12 cellular contexts compared by ENCODE assay signal in the genomic region with DNA sequence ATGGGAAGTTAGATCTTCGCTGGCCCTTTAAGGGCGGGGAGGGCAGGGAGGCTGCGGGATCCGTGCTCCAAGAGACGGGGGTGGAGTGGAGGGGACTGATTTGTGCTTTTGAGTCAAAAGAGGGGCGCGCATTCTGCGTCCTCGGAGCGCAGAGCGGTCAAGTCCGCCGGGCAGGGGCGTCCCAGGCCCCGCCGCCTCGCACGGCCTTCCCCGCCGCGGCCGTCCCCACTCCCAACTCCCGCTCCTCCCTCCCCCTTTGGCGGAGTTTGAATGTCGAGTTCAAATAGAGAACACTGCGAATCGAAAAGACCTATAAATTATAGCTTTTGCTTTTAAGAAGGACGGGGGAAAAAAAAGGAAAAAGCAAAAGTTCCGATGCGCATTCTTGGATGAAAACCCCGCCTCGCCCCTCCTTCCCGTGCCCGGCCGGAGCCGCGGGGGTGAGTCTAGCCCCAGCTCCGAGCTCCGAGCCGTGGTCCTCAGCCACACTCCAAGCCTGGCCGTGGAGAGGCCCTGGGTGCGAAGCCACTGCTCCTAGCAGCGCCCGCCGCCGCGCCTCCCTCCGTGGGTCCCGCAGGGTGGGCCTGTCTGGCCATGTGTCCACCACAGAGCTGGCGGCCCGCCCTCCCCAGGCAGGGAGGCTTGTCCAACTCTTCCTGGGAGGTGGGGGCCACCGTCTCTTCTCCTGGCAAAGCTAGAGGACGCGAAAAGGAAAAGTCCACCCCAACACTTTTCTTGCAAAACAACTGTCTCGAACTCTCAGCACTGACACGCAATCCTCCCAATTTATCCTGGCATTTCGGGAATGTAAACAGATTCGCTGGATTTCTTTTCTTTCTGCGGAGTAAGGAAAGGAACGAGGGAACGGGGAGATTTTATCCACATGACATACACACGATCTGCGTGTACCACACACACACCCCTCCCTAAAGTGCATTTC. TPM values are rescaled to one million over a fixed set of nuclear protein-coding genes. Genes with fewer than 3 reads are reported as not detected.
A peak's percentile ranks its signal among the peaks of the same experiment; 100 is the strongest.
DNase-seq lines count a peak whose midpoint lies in the region; ATAC-seq and TF ChIP-seq lines count a peak whose summit lies in the region.
"Had no signal": no experiment of that assay in that cellular context is flagged by ENCODE, and none has a peak within 500 bp of the region (broad histone marks: within the 10 kb centered on the region; RNA-seq: fewer than 3 reads in every experiment).

No MANE protein-coding gene starts in this region.

- DNase-seq in AG04450 (ENCODE audit: low read depth, low spot score), result peak; percentile 81
- peak; percentile 79 for DNase-seq in endodermal cell
- peak; percentile 56 for DNase-seq in nephron progenitor cell
- DNase-seq: DMS79 treated with DMSO at 0.1 percent for 48 hours had no signal

- peak overlapping the region; percentile 22 for H3K4me3 Mint-ChIP-seq in endodermal cell
- H3K4me3 Mint-ChIP-seq in nephron progenitor cell, result peak overlapping the region; percentile 72
- H3K4me3 Mint-ChIP-seq: T-helper 1 cell treated with Interleukin-12 subunit alpha and Interleukin-12 subunit beta and Interleukin-4 antibody, amounts not matched to agents 30 μg/mL and 1 μg/mL, for 36 hours had no signal

- peaks cover 44% of the 10 kb centered on the region for H3K27me3 ChIP-seq in AG04450 (ENCODE audit: control insufficient read depth, insufficient read depth, low read length)
- H3K27me3 ChIP-seq in HUES64 (ENCODE audit: insufficient read depth, low read length), result peaks cover 92% of the 10 kb centered on the region
- peaks cover 90% of the 10 kb centered on the region for H3K27me3 ChIP-seq in endodermal cell (ENCODE audit: control insufficient read depth, insufficient read depth, low read length, poor library complexity, severe bottlenecking)

- no peak overlapping the region for H3K9ac ChIP-seq in HUES64 (ENCODE audit: low read depth, low read length)
- H3K9ac ChIP-seq in endodermal cell (ENCODE audit: extremely low read depth, low read length, poor library complexity, severe bottlenecking), result no peak overlapping the region

- H3K27ac ChIP-seq in AG04450 (ENCODE audit: low read depth, low read length) (peak overlapping the region; percentile 98), HUES64 (ENCODE audit: low read depth, low read length) (no peak overlapping the region), endodermal cell (ENCODE audit: low read depth, low read length) (no peak overlapping the region)

- ATAC-seq in GM21619 (IDR thresholded peaks at IDR 0.05; ENCODE audit: unreplicated experiment), result no peak
- no peak for ATAC-seq in HG03520 (IDR thresholded peaks at IDR 0.05; ENCODE audit: unreplicated experiment)
- ATAC-seq in HG02798 (IDR thresholded peaks at IDR 0.05; ENCODE audit: poor library complexity, unreplicated experiment), result no peak
- ATAC-seq in HG02973 (IDR thresholded peaks at IDR 0.05; ENCODE audit: unreplicated experiment), result no peak
- ATAC-seq: activated naive CD4-positive, alpha-beta T cell treated with anti-CD3 and anti-CD28 coated beads, Interleukin-2, amount 50 U/mL, for 72 hours had no signal

- H3K9me3 ChIP-seq in AG04450 (ENCODE audit: control insufficient read depth, insufficient read depth, low read length), result peaks cover 10% of the 10 kb centered on the region; the same call in 1 of the 2 replicates
- no peaks in the 10 kb centered on the region for H3K9me3 ChIP-seq in HUES64 (ENCODE audit: insufficient read depth, low read depth, low read length)
- no peaks in the 10 kb centered on the region for H3K9me3 ChIP-seq in endodermal cell (ENCODE audit: control insufficient read depth, low read length)

- H3K36me3 Mint-ChIP-seq in endodermal cell (ENCODE audit: low read depth) (no peaks in the 10 kb centered on the region), nephron progenitor cell (ENCODE audit: low read depth) (no peaks in the 10 kb centered on the region)
- H3K36me3 Mint-ChIP-seq: activated naive CD4-positive, alpha-beta T cell treated with anti-CD3 and anti-CD28 coated beads, Interleukin-2, amount 50 U/mL, for 72 hours had no signal

- H3K4me3 ChIP-seq in AG04450 (ENCODE audit: low read depth, low read length) (peak overlapping the region; percentile 59), HUES64 (ENCODE audit: low read length) (peak overlapping the region; percentile 19), endodermal cell (ENCODE audit: low read length) (peak overlapping the region; percentile 72)
- H3K4me3 ChIP-seq: lung had no signal

- peaks cover 90% of the 10 kb centered on the region for H3K27me3 Mint-ChIP-seq in endodermal cell (ENCODE audit: insufficient read depth)
- peaks cover 86% of the 10 kb centered on the region for H3K27me3 Mint-ChIP-seq in nephron progenitor cell (ENCODE audit: low read depth, poor library complexity)

- H3K27ac Mint-ChIP-seq in endodermal cell, result no peak overlapping the region
- no peak overlapping the region for H3K27ac Mint-ChIP-seq in nephron progenitor cell
- H3K27ac Mint-ChIP-seq: activated naive CD4-positive, alpha-beta T cell treated with anti-CD3 and anti-CD28 coated beads, Interleukin-2, amount 50 U/mL, for 72 hours; T-helper 1 cell treated with Interleukin-12 subunit alpha and Interleukin-12 subunit beta and Interleukin-4 antibody, amounts not matched to agents 30 μg/mL and 1 μg/mL, for 36 hours had no signal

- H3K4me1 Mint-ChIP-seq in endodermal cell (peaks cover 18% of the 10 kb centered on the region), nephron progenitor cell (peaks cover 48% of the 10 kb centered on the region)

- H3K4me1 ChIP-seq in HUES64 (ENCODE audit: insufficient read depth, low read length), result peaks cover 38% of the 10 kb centered on the region
- H3K4me1 ChIP-seq in endodermal cell (ENCODE audit: control insufficient read depth, insufficient read depth, low read length), result peaks cover 11% of the 10 kb centered on the region

- CTCF ChIA-PET in AG04450 (lab: Charles Lee), result interaction anchor here (0.6 to 2.0 kb wide), 5 partner anchors 43 to 215 kb away, joined by 3 to 10 read pairs (median 3); partner anchors contain the start of gene CBX4

- POLR2A ChIA-PET in AG04450 (lab: Yijun Ruan, JAX), result interaction anchor here (0.7 to 2.8 kb wide), 5 partner anchors 21 to 194 kb away, joined by 3 to 20 read pairs (median 5); partner anchors contain the start of gene CBX4

- no peak for TF ChIP-seq CTCF in AG04450 (IDR thresholded peaks at IDR 0.05; ENCODE audit: low read depth, low read length)
- TF ChIP-seq CTCF in endodermal cell (conservative IDR thresholded peaks at IDR 0.05), result no peak
- no peak for TF ChIP-seq CTCF in nephron progenitor cell (IDR thresholded peaks at IDR 0.05)

- H3K9me3 Mint-ChIP-seq in endodermal cell (no peaks in the 10 kb centered on the region), nephron progenitor cell (no peaks in the 10 kb centered on the region)
- H3K9me3 Mint-ChIP-seq: activated naive CD4-positive, alpha-beta T cell treated with anti-CD3 and anti-CD28 coated beads, Interleukin-2, amount 50 U/mL, for 72 hours; T-helper 1 cell treated with Interleukin-12 subunit alpha and Interleukin-12 subunit beta and Interleukin-4 antibody, amounts not matched to agents 30 μg/mL and 1 μg/mL, for 36 hours had no signal

- H3K36me3 ChIP-seq in HUES64 (ENCODE audit: insufficient read depth, low read length), result no peaks in the 10 kb centered on the region
- H3K36me3 ChIP-seq in endodermal cell (ENCODE audit: control insufficient read depth, insufficient read depth, low read length), result peaks cover 6% of the 10 kb centered on the region

- 1% methylated on average over 62 of the region's 63 CpGs for WGBS in HUES64
- WGBS in endodermal cell (ENCODE audit: insufficient coverage in 1 of 2, insufficient read length in 1 of 2), 2 experiments, result 2% methylated on average over 13 to 63 of the region's 63 CpGs

RNA-seq across cellular contexts. Expression of gene CBX8, which starts 3.6 kb away (rescaled TPM):
- 0.37 and 1.5 TPM in 2 replicates for polyA plus RNA-seq in AG04450 (2011; rRNA removed)
- polyA minus RNA-seq in AG04450 (2011; rRNA and poly(A)+ RNA removed), result 0.87 and 1.4 TPM in 2 replicates
- polyA plus RNA-seq in HUES64 (2013, experiment 1 of 2), result 1.1 TPM
- polyA plus RNA-seq in HUES64 (2013, experiment 2 of 2), result 3.0 TPM
- 1 to 10 TPM; 5.4 to 5.6 TPM for total RNA-seq in endodermal cell
- 11.0 TPM for polyA plus RNA-seq in endodermal cell (2013, experiment 1 of 2)
- polyA plus RNA-seq in endodermal cell (2013, experiment 2 of 2), result 8.7 TPM

RNA-seq across cellular contexts. Expression of gene CBX2, which starts 15.3 kb away (rescaled TPM):
- 2.2 and 2.3 TPM in 2 replicates for polyA plus RNA-seq in AG04450 (2011; rRNA removed)
- polyA minus RNA-seq in AG04450 (2011; rRNA and poly(A)+ RNA removed), result 3.2 and 4.4 TPM in 2 replicates
- polyA plus RNA-seq in HUES64 (2013, experiment 1 of 2), result 52.5 TPM
- 62.4 TPM for polyA plus RNA-seq in HUES64 (2013, experiment 2 of 2)
- 10 to 100 TPM; 75.0 to 78.6 TPM for total RNA-seq in endodermal cell
- polyA plus RNA-seq in endodermal cell (2013, experiment 1 of 2), result 74.2 TPM
- polyA plus RNA-seq in endodermal cell (2013, experiment 2 of 2), result 70.5 TPM

RNA-seq across cellular contexts. Expression of gene CBX4, which starts 46.0 kb away (rescaled TPM):
- 6.6 and 7.6 TPM in 2 replicates for polyA plus RNA-seq in AG04450 (2011; rRNA removed)
- 7.0 and 8.1 TPM in 2 replicates for polyA minus RNA-seq in AG04450 (2011; rRNA and poly(A)+ RNA removed)
- 2.3 TPM for polyA plus RNA-seq in HUES64 (2013, experiment 1 of 2)
- polyA plus RNA-seq in HUES64 (2013, experiment 2 of 2), result 2.5 TPM
- 1 to 10 TPM; 4.2 to 4.9 TPM for total RNA-seq in endodermal cell
- polyA plus RNA-seq in endodermal cell (2013, experiment 1 of 2), result 14.4 TPM
- polyA plus RNA-seq in endodermal cell (2013, experiment 2 of 2), result 9.6 TPM

Comparison
In these comparisons a context has a peak if more than half of its experiments do, and no peak if none do; other contexts are left out.
1. H3K4me3 ChIP-seq: peak in every context shown above with its lines; median percentile 72 in endodermal cell; 59 in AG04450; 19 in HUES64.